In the genomic region with DNA sequence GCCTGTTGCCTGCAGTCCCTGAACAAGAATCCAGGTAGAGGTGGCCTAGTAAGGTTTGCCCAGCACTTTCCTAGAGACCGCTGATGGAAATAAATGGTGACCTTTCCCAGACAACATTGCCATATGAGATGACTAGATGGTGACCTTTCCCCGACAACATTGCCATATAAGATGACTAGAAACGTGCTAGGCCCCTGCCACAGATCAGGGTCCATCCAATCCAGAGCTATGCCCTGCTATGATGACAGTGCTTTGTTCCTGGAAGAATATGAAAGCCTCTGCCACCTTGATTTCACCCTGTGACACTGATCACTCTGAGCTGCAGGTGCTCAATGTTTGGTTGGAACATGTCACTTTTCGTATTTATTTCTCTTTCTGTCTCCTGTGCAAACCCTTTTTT, we compare ENCODE assay signal across 27 cellular contexts.
"Had no signal": no experiment of that assay in that cellular context is flagged by ENCODE, and none has a peak within 500 bp of the region (broad histone marks: within the 10 kb centered on the region; RNA-seq: fewer than 3 reads in every experiment).

No MANE protein-coding gene starts in this region.

- H3K4me1 Mint-ChIP-seq: endodermal cell had no signal

- H3K4me1 ChIP-seq: colonic mucosa, esophagus squamous epithelium, gastrocnemius medialis, left lung, lower lobe of right lung had no signal

- DNase-seq: colonic mucosa; cortex of kidney; effector CD8-positive, alpha-beta T cell; effector memory CD8-positive, alpha-beta T cell; endodermal cell; erythroblast; esophagus squamous epithelium; foreskin fibroblast; foreskin melanocyte; glutamatergic neuron; head of caudate nucleus; heart right ventricle; hippocampal formation; left cardiac atrium; left lung; left ventricle myocardium superior; lower lobe of right lung; mesenchymal stem cell; mucosa of descending colon had no signal

- H3K36me3 ChIP-seq: colonic mucosa, esophagus squamous epithelium, gastrocnemius medialis, heart right ventricle, left lung, lower lobe of right lung had no signal

- FAIRE-seq: endometrium, islet of Langerhans, keratinocyte had no signal

- H3K9me3 Mint-ChIP-seq: dendritic cell treated with granulocyte-macrophage colony-stimulating factor and Interleukin-4, amounts not matched to agents 40 ng/mL and 50 ng/mL, for 4 days; effector memory CD8-positive, alpha-beta T cell; endodermal cell; mesothelial cell of epicardium had no signal

- H3K4me3 ChIP-seq: colonic mucosa, esophagus squamous epithelium, gastrocnemius medialis, heart right ventricle, left lung, lower lobe of right lung, mucosa of descending colon had no signal

- H3K27ac ChIP-seq: colonic mucosa, epithelial cell of prostate, esophagus squamous epithelium, gastrocnemius medialis, heart right ventricle, left lung, lower lobe of right lung had no signal

- H3K27me3 Mint-ChIP-seq: dendritic cell treated with granulocyte-macrophage colony-stimulating factor and Interleukin-4, amounts not matched to agents 40 ng/mL and 50 ng/mL, for 4 days; effector memory CD8-positive, alpha-beta T cell had no signal

- H3K27me3 ChIP-seq: colonic mucosa, esophagus squamous epithelium, gastrocnemius medialis, left lung had no signal

- H3K36me3 Mint-ChIP-seq: mesothelial cell of epicardium had no signal

- H3K4me3 Mint-ChIP-seq: dendritic cell treated with granulocyte-macrophage colony-stimulating factor and Interleukin-4, amounts not matched to agents 40 ng/mL and 50 ng/mL, for 4 days; effector memory CD8-positive, alpha-beta T cell; endodermal cell; mesothelial cell of epicardium had no signal

- H3K27ac Mint-ChIP-seq: dendritic cell treated with granulocyte-macrophage colony-stimulating factor and Interleukin-4, amounts not matched to agents 40 ng/mL and 50 ng/mL, for 4 days; effector memory CD8-positive, alpha-beta T cell; endodermal cell; mesothelial cell of epicardium had no signal

- ATAC-seq: effector memory CD8-positive, alpha-beta T cell; esophagus mucosa; left lung; lower lobe of right lung; mucosa of descending colon had no signal

- H3K9me3 ChIP-seq: colonic mucosa, esophagus squamous epithelium, gastrocnemius medialis, heart right ventricle, left lung, lower lobe of right lung, mucosa of descending colon had no signal
